In genomic region chr17:42548070-42548837, GRCh38 we compare ENCODE assay signal across 8 cellular contexts. TPM values are rescaled to one million over a fixed set of nuclear protein-coding genes. Genes with fewer than 3 reads are reported as not detected.
DNase-seq lines count a peak whose midpoint lies in the region; ATAC-seq and TF ChIP-seq lines count a peak whose summit lies in the region.

No MANE protein-coding gene starts in this region.

- DNase-seq in NAMALWA (ENCODE audit: low spot score) (peak; percentile 52), suprapubic skin (ENCODE audit: low spot score in 2 of 2) (no peak), WERI-Rb-1 (no peak)
- peak; percentile 78 to 83 for DNase-seq in activated CD4-positive, alpha-beta T cell treated with anti-CD3 and anti-CD28 coated beads for 4 hours
- DNase-seq in naive thymus-derived CD8-positive, alpha-beta T cell, result peak; percentile 42 to 87 (median 74)
- no peak for DNase-seq in NK-92 treated with Interleukin-12 subunit alpha and Interleukin-12 subunit beta, amount 100 ng/mL, for 24 hours (lab: John Stamatoyannopoulos, UW)

- no peak for TF ChIP-seq EP300 in suprapubic skin (IDR thresholded peaks at IDR 0.05)

- H3K4me3 Mint-ChIP-seq in naive thymus-derived CD8-positive, alpha-beta T cell, result peak overlapping the region; percentile 33 to 72 (median 50)

- H3K27me3 ChIP-seq in duodenal mucosa (ENCODE audit: control insufficient read depth in 1 of 2, insufficient read depth in 2 of 2, low read length in 2 of 2) (no peaks in the 10 kb centered on the region), suprapubic skin (no peaks in the 10 kb centered on the region), WERI-Rb-1 (ENCODE audit: insufficient read depth, low read depth, severe bottlenecking) (no peaks in the 10 kb centered on the region)

- POLR2A ChIA-PET in naive thymus-derived CD8-positive, alpha-beta T cell (lab: Charles Lee), result interaction anchor here (0.6 to 2.9 kb wide), 11 partner anchors 11 to 160 kb away, joined by 3 to 16 read pairs (median 4); partner anchors contain the start of genes MLX, NAGLU, PSMC3IP and STAT3

- H3K36me3 ChIP-seq in duodenal mucosa (ENCODE audit: control insufficient read depth in 1 of 2, insufficient read depth in 2 of 2, low read length in 2 of 2) (peaks cover 0 to 11% of the 10 kb centered on the region in 2 donors), suprapubic skin (peaks cover 14% of the 10 kb centered on the region), WERI-Rb-1 (peaks cover 27% of the 10 kb centered on the region)

- H3K9ac ChIP-seq in duodenal mucosa (ENCODE audit: low read depth in 1 of 2, low read length in 2 of 2), result peak overlapping the region in 1 of 2 donors; percentile 32

- H3K36me3 Mint-ChIP-seq in naive thymus-derived CD8-positive, alpha-beta T cell, result peaks cover 0 to 2% (median 0%) of the 10 kb centered on the region in 3 donors

- H3K9me3 ChIP-seq in duodenal mucosa (ENCODE audit: control insufficient read depth in 1 of 2, low read length in 2 of 2) (no peaks in the 10 kb centered on the region), suprapubic skin (no peaks in the 10 kb centered on the region), WERI-Rb-1 (ENCODE audit: severe bottlenecking) (no peaks in the 10 kb centered on the region)

- peaks cover 9 to 32% (median 21%) of the 10 kb centered on the region in 4 donors for H3K4me1 Mint-ChIP-seq in naive thymus-derived CD8-positive, alpha-beta T cell

- TF ChIP-seq CTCF in suprapubic skin (IDR thresholded peaks at IDR 0.05) (peak in 1 of 2 donors; percentile 43), WERI-Rb-1 (IDR thresholded peaks at IDR 0.05; ENCODE audit: low read depth, low read length) (no peak)

- no peak for TF ChIP-seq POLR2A in suprapubic skin (IDR thresholded peaks at IDR 0.05)

- peak overlapping the region; percentile 47 to 48 for H3K4me3 ChIP-seq in duodenal mucosa (ENCODE audit: low read depth in 1 of 2, low read length in 2 of 2)
- peak overlapping the region; percentile 48 for H3K4me3 ChIP-seq in suprapubic skin
- no peak overlapping the region for H3K4me3 ChIP-seq in WERI-Rb-1 (ENCODE audit: low read depth, low read length)

- 27% methylated on average over 22 of the region's 74 CpGs for WGBS in suprapubic skin

- H3K27me3 Mint-ChIP-seq in naive thymus-derived CD8-positive, alpha-beta T cell, result no peaks in the 10 kb centered on the region

- peak overlapping the region in 3 of 10 donors; percentile 6 to 34 (median 7) for H3K27ac Mint-ChIP-seq in naive thymus-derived CD8-positive, alpha-beta T cell

- peak; percentile 78 for ATAC-seq in GM19035 (IDR thresholded peaks at IDR 0.05; ENCODE audit: unreplicated experiment)
- peak; percentile 90 to 97 for ATAC-seq in naive thymus-derived CD8-positive, alpha-beta T cell

- H3K27ac ChIP-seq in duodenal mucosa (ENCODE audit: low read depth, low read length) (no peak overlapping the region), suprapubic skin (no peak overlapping the region), WERI-Rb-1 (no peak overlapping the region)

- H3K4me1 ChIP-seq in duodenal mucosa (ENCODE audit: control insufficient read depth in 1 of 2, insufficient read depth in 2 of 2, low read length in 2 of 2) (peaks cover 3 to 14% of the 10 kb centered on the region in 2 donors), suprapubic skin (peaks cover 30% of the 10 kb centered on the region)

- no peaks in the 10 kb centered on the region for H3K9me3 Mint-ChIP-seq in naive thymus-derived CD8-positive, alpha-beta T cell

RNA-seq across cellular contexts. Expression of gene HSD17B1, which starts 4.5 kb away (rescaled TPM):
- total RNA-seq in naive thymus-derived CD8-positive, alpha-beta T cell, result 1 to 10 TPM; 1.4 to 2.1 TPM
- polyA plus RNA-seq in naive thymus-derived CD8-positive, alpha-beta T cell, result under 1 TPM; 0.18 to 0.98 (median 0.24) TPM
- 1 to 10 TPM; 1.2 to 8.8 (median 3.2) TPM for total RNA-seq in suprapubic skin

RNA-seq across cellular contexts. Expression of gene NAGLU, which starts 12.2 kb away (rescaled TPM):
- 10 to 100 TPM; 26.4 to 28.5 TPM for total RNA-seq in naive thymus-derived CD8-positive, alpha-beta T cell
- 10 to 100 TPM in 2 of 3 donors, 1 to 10 TPM in 1; 8.0 to 16.2 (median 13.4) TPM for polyA plus RNA-seq in naive thymus-derived CD8-positive, alpha-beta T cell
- total RNA-seq in suprapubic skin, result 10 to 100 TPM; 19.8 to 40.1 (median 30.4) TPM

RNA-seq across cellular contexts. Expression of gene COASY, which starts 13.7 kb away (rescaled TPM):
- total RNA-seq in naive thymus-derived CD8-positive, alpha-beta T cell, result 10 to 100 TPM; 67.0 to 72.3 TPM
- 10 to 100 TPM; 48.3 to 67.9 (median 65.5) TPM for polyA plus RNA-seq in naive thymus-derived CD8-positive, alpha-beta T cell
- total RNA-seq in suprapubic skin, result 10 to 100 TPM; 41.1 to 54.0 (median 46.0) TPM

RNA-seq across cellular contexts. Expression of gene MLX, which starts 18.6 kb away (rescaled TPM):
- total RNA-seq in naive thymus-derived CD8-positive, alpha-beta T cell, result 10 to 100 TPM; 58.2 to 67.8 TPM
- 10 to 100 TPM; 24.6 to 47.1 (median 25.0) TPM for polyA plus RNA-seq in naive thymus-derived CD8-positive, alpha-beta T cell
- 10 to 100 TPM; 34.7 to 62.5 (median 44.3) TPM for total RNA-seq in suprapubic skin

RNA-seq across cellular contexts. Expression of gene PSMC3IP, which starts 29.3 kb away (rescaled TPM):
- total RNA-seq in naive thymus-derived CD8-positive, alpha-beta T cell, result 1 to 10 TPM; 3.3 to 4.6 TPM
- polyA plus RNA-seq in naive thymus-derived CD8-positive, alpha-beta T cell, result 1 to 10 TPM in 1 of 3 donors, under 1 TPM in 2; 0.69 to 1.1 (median 0.71) TPM
- 1 to 10 TPM; 2.3 to 4.0 (median 3.6) TPM for total RNA-seq in suprapubic skin

Comparison
In these comparisons a context has a peak if more than half of its experiments do, and no peak if none do; other contexts are left out.
1. DNase-seq: peak in NAMALWA (single experiment), activated CD4-positive, alpha-beta T cell treated with anti-CD3 and anti-CD28 coated beads for 4 hours (2 of 2) and naive thymus-derived CD8-positive, alpha-beta T cell (10 of 10); none in suprapubic skin (0 of 2), NK-92 treated with Interleukin-12 subunit alpha and Interleukin-12 subunit beta, amount 100 ng/mL, for 24 hours (single experiment) and WERI-Rb-1 (single experiment).